ENCODE assay signal across 1 cellular context in genomic region chr16:69839240-69839688, GRCh38.
A peak's percentile ranks its signal among the peaks of the same experiment; 100 is the strongest.
TF ChIP-seq lines count a peak whose summit lies in the region.

No MANE protein-coding gene starts in this region.

TF ChIP-seq in HepG2, 621 proteins besides CTCF, POLR2A, EP300 and RAD21 (continued from another document and continues in another):
- TF ChIP-seq ARID5B (CRISPR knock-in tag; IDR thresholded peaks at IDR 0.05) = peak; percentile 65
- peak; percentile 35; the same call in 1 of the 2 replicates for TF ChIP-seq SOX5 (CRISPR knock-in tag; IDR thresholded peaks at IDR 0.05; ENCODE audit: borderline replicate concordance)
- no peak for TF ChIP-seq ZNF740 (CRISPR knock-in tag; IDR thresholded peaks at IDR 0.05)
- TF ChIP-seq MLX (CRISPR knock-in tag; IDR thresholded peaks at IDR 0.05) = peak; percentile 39; the same call in 1 of the 2 replicates
- TF ChIP-seq ERF (CRISPR knock-in tag; IDR thresholded peaks at IDR 0.05) = peak; percentile 50; the same call in 1 of the 2 replicates
- peak; percentile 63; the same call in 1 of the 2 replicates for TF ChIP-seq RBFOX2 (IDR thresholded peaks at IDR 0.05; ENCODE audit: low read depth, low read length)
- TF ChIP-seq DRAP1 (CRISPR knock-in tag; IDR thresholded peaks at IDR 0.05) = peak; percentile 76
- no peak for TF ChIP-seq MBD4 (IDR thresholded peaks at IDR 0.05; ENCODE audit: borderline replicate concordance, low read length)
- TF ChIP-seq ZNF557 (CRISPR knock-in tag; IDR thresholded peaks at IDR 0.05) = 0 out of 2 replicates have a peak, but pooled peaks have one; percentile 44
- TF ChIP-seq MTF1 (CRISPR knock-in tag; IDR thresholded peaks at IDR 0.05) = no peak
- TF ChIP-seq FOSL2 (CRISPR knock-in tag; IDR thresholded peaks at IDR 0.05) = 0 out of 2 replicates have a peak, but pooled peaks have one; percentile 10
- no peak for TF ChIP-seq ZMAT3 (CRISPR knock-in tag; conservative IDR thresholded peaks at IDR 0.05)
- no peak for TF ChIP-seq SMYD3 (CRISPR knock-in tag; IDR thresholded peaks at IDR 0.05)
- 0 out of 2 replicates have a peak, but pooled peaks have one; percentile 21 for TF ChIP-seq ZSCAN5A (CRISPR knock-in tag; IDR thresholded peaks at IDR 0.05; ENCODE audit: borderline replicate concordance)
- no peak for TF ChIP-seq SMAD3 (CRISPR knock-in tag; IDR thresholded peaks at IDR 0.05)
- peak; percentile 42; the same call in 1 of the 2 replicates for TF ChIP-seq ARNTL (CRISPR knock-in tag; IDR thresholded peaks at IDR 0.05)
- peak; percentile 61; the same call in 1 of the 2 replicates for TF ChIP-seq ZNF124 (CRISPR knock-in tag; IDR thresholded peaks at IDR 0.05)
- no peak for TF ChIP-seq ZNF770 (CRISPR knock-in tag; IDR thresholded peaks at IDR 0.05)
- TF ChIP-seq ZNF367 (CRISPR knock-in tag; IDR thresholded peaks at IDR 0.05; ENCODE audit: borderline replicate concordance) = no peak
- TF ChIP-seq POGZ (CRISPR knock-in tag; IDR thresholded peaks at IDR 0.05) = peak; percentile 32; the same call in 1 of the 2 replicates
- no peak for TF ChIP-seq ZNF142 (CRISPR knock-in tag; IDR thresholded peaks at IDR 0.05)
- no peak for TF ChIP-seq ZNF567 (CRISPR knock-in tag; IDR thresholded peaks at IDR 0.05; ENCODE audit: borderline replicate concordance)
- no peak for TF ChIP-seq NCOA5 (CRISPR knock-in tag; IDR thresholded peaks at IDR 0.05)
- TF ChIP-seq JDP2 (CRISPR knock-in tag; IDR thresholded peaks at IDR 0.05; ENCODE audit: borderline replicate concordance) = no peak
- TF ChIP-seq ZNF644 (CRISPR knock-in tag; IDR thresholded peaks at IDR 0.05; ENCODE audit: low read depth) = 0 out of 2 replicates have a peak, but pooled peaks have one; percentile 29
- peak; percentile 77 for TF ChIP-seq BCL6 (CRISPR knock-in tag; IDR thresholded peaks at IDR 0.05)
- TF ChIP-seq ZNF546 (CRISPR knock-in tag; conservative IDR thresholded peaks at IDR 0.05) = no peak; the same call in 1 of the 2 replicates
- TF ChIP-seq ZNF318 (CRISPR knock-in tag; IDR thresholded peaks at IDR 0.05) = no peak
- peak; percentile 88; the same call in 1 of the 2 replicates for TF ChIP-seq ZNF292 (CRISPR knock-in tag; IDR thresholded peaks at IDR 0.05; ENCODE audit: borderline replicate concordance, low read depth)
- 0 out of 2 replicates have a peak, but pooled peaks have one; percentile 48 for TF ChIP-seq KLF11 (CRISPR knock-in tag; IDR thresholded peaks at IDR 0.05)
- no peak for TF ChIP-seq ZBTB7B (CRISPR knock-in tag; IDR thresholded peaks at IDR 0.05)
